Comparison of ENCODE assay signal across 11 cellular contexts in genomic region chr10:69618746-69619145, GRCh38. TPM values are rescaled to one million over a fixed set of nuclear protein-coding genes. Genes with fewer than 3 reads are reported as not detected.
"Had no signal": no experiment of that assay in that cellular context is flagged by ENCODE, and none has a peak within 500 bp of the region (broad histone marks: within the 10 kb centered on the region; RNA-seq: fewer than 3 reads in every experiment).

No MANE protein-coding gene starts in this region.

- H3K4me1 ChIP-seq: HAP-1 had no signal

- H3K27ac Mint-ChIP-seq: HFFc6 had no signal

- DNase-seq: GM23248, GOT3, H7, HFFc6, IMR-90, KG1 had no signal

- ATAC-seq: HCT116, K562 had no signal

- H3K9me3 ChIP-seq: HAP-1 had no signal

- H3K4me3 ChIP-seq: GM23248, HAP-1, K562 had no signal

- H3K27ac ChIP-seq: GM23248 had no signal

- H3K36me3 ChIP-seq: HAP-1 had no signal

- H3K9me3 Mint-ChIP-seq: HFFc6 had no signal

- FAIRE-seq: HTR-8/SVneo, K562 had no signal

- H3K4me3 Mint-ChIP-seq: HFFc6 had no signal

RNA-seq across cellular contexts. Expression of gene FAM241B, which starts 11.3 kb away (rescaled TPM):
- total RNA-seq: GM23248 had no signal

RNA-seq across cellular contexts. Expression of gene NEUROG3, which starts 45.5 kb away (rescaled TPM):
- total RNA-seq: GM23248, H4, HFFc6, IMR-90, K562 had no signal
- polyA plus RNA-seq: GM23248, IMR-90, K562 had no signal
